Comparison of ENCODE assay signal across 12 cellular contexts in the genomic region with DNA sequence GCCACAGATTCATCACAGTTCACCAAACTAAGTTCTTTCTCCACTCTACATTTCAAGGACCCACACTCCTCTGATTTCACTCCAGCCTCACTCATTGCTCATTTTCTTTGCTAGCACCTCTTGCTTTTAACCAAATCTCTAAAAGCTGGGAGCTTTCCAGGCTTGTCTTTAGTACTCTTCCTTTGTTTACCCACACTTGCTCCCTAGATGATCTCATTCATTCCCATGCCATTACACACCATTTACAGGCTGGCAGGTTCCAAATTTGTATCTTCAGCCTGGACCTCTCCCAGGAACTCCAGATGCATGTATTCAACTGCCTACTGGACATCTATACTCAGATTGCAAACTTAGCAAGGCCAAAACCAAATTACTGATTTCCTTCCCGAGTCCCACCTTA. TPM values are rescaled to one million over a fixed set of nuclear protein-coding genes. Genes with fewer than 3 reads are reported as not detected.
DNase-seq lines count a peak whose midpoint lies in the region; ATAC-seq lines count a peak whose summit lies in the region.
"Had no signal": no experiment of that assay in that cellular context is flagged by ENCODE, and none has a peak within 500 bp of the region (broad histone marks: within the 10 kb centered on the region; RNA-seq: fewer than 3 reads in every experiment).

No MANE protein-coding gene starts in this region.

- H3K9me3 ChIP-seq in CD4-positive, CD25-positive, alpha-beta regulatory T cell (ENCODE audit: control insufficient read depth in 2 of 2, low read length in 2 of 2): no peaks in the 10 kb centered on the region

- H3K4me1 ChIP-seq in CD4-positive, CD25-positive, alpha-beta regulatory T cell (ENCODE audit: control insufficient read depth, insufficient read depth, low read length, poor library complexity, severe bottlenecking): no peaks in the 10 kb centered on the region

- no peak overlapping the region for H3K4me3 ChIP-seq in CD4-positive, CD25-positive, alpha-beta regulatory T cell (ENCODE audit: low read depth, low read length)

- H3K4me3 Mint-ChIP-seq in CD4-positive, CD25-positive, alpha-beta regulatory T cell: peak overlapping the region in 1 of 4 donors; percentile 63
- H3K4me3 Mint-ChIP-seq in activated T-cell treated with anti-CD3 and anti-CD28 coated beads, Interleukin-2, amount 50 U/mL, for 72 hours: no peak overlapping the region
- H3K4me3 Mint-ChIP-seq: natural killer cell treated with Interleukin-12 subunit alpha and Interleukin-12 subunit beta and Interleukin-15 and Interleukin-18, amount 100 ng/mL, for 72 hours had no signal

- H3K27ac Mint-ChIP-seq in CD4-positive, CD25-positive, alpha-beta regulatory T cell: peak overlapping the region in 2 of 3 donors; percentile 10 to 23
- no peak overlapping the region for H3K27ac Mint-ChIP-seq in activated T-cell treated with anti-CD3 and anti-CD28 coated beads, Interleukin-2, amount 50 U/mL, for 72 hours
- H3K27ac Mint-ChIP-seq: natural killer cell treated with Interleukin-12 subunit alpha and Interleukin-12 subunit beta and Interleukin-15 and Interleukin-18, amount 100 ng/mL, for 72 hours had no signal

- DNase-seq in CD4-positive, CD25-positive, alpha-beta regulatory T cell: no peak
- DNase-seq in NCI-H2029 treated with DMSO at 0.1 percent for 48 hours (lab: John Stamatoyannopoulos, UW) (peak; percentile 45), non-pigmented ciliary epithelial cell (ENCODE audit: low read depth) (peak; percentile 79), NCI-H187 treated with DMSO at 0.1 percent for 48 hours (lab: John Stamatoyannopoulos, UW) (no peak)
- no peak for DNase-seq in activated T-cell treated with anti-CD3 and anti-CD28 coated beads, Interleukin-2, amount 50 U/mL, for 72 hours
- DNase-seq: GDM1 had no signal

- no peaks in the 10 kb centered on the region for H3K27me3 ChIP-seq in CD4-positive, CD25-positive, alpha-beta regulatory T cell (ENCODE audit: control insufficient read depth, insufficient read depth, low read length)

- no peak overlapping the region for H3K27ac ChIP-seq in CD4-positive, CD25-positive, alpha-beta regulatory T cell (ENCODE audit: insufficient read depth, low read length, poor library complexity, severe bottlenecking)

- H3K9me3 Mint-ChIP-seq in CD4-positive, CD25-positive, alpha-beta regulatory T cell: peaks cover 0 to 4% (median 0%) of the 10 kb centered on the region in 7 donors
- peaks cover 3 to 6% of the 10 kb centered on the region in 2 donors for H3K9me3 Mint-ChIP-seq in activated T-cell treated with anti-CD3 and anti-CD28 coated beads, Interleukin-2, amount 50 U/mL, for 72 hours
- H3K9me3 Mint-ChIP-seq: natural killer cell treated with Interleukin-12 subunit alpha and Interleukin-12 subunit beta and Interleukin-15 and Interleukin-18, amount 100 ng/mL, for 72 hours had no signal

- no peaks in the 10 kb centered on the region for H3K27me3 Mint-ChIP-seq in CD4-positive, CD25-positive, alpha-beta regulatory T cell
- H3K27me3 Mint-ChIP-seq in activated T-cell treated with anti-CD3 and anti-CD28 coated beads, Interleukin-2, amount 50 U/mL, for 72 hours (ENCODE audit: low read depth): no peaks in the 10 kb centered on the region
- H3K27me3 Mint-ChIP-seq: natural killer cell treated with Interleukin-12 subunit alpha and Interleukin-12 subunit beta and Interleukin-15 and Interleukin-18, amount 100 ng/mL, for 72 hours had no signal

- H3K4me1 Mint-ChIP-seq in CD4-positive, CD25-positive, alpha-beta regulatory T cell: peaks cover 2 to 7% (median 4%) of the 10 kb centered on the region in 4 donors
- no peaks in the 10 kb centered on the region for H3K4me1 Mint-ChIP-seq in activated T-cell treated with anti-CD3 and anti-CD28 coated beads, Interleukin-2, amount 50 U/mL, for 72 hours (ENCODE audit: low read depth)

- peaks cover 9% of the 10 kb centered on the region for H3K36me3 ChIP-seq in CD4-positive, CD25-positive, alpha-beta regulatory T cell (ENCODE audit: control insufficient read depth, insufficient read depth, low read length)

- ATAC-seq in CD4-positive, CD25-positive, alpha-beta regulatory T cell (ENCODE audit: low read depth in 2 of 2): no peak
- ATAC-seq in esophagus mucosa (peak; percentile 31), GM19395 (IDR thresholded peaks at IDR 0.05; ENCODE audit: unreplicated experiment) (no peak), HG03571 (IDR thresholded peaks at IDR 0.05; ENCODE audit: unreplicated experiment) (no peak)
- no peak for ATAC-seq in activated T-cell treated with anti-CD3 and anti-CD28 coated beads, Interleukin-2, amount 50 U/mL, for 72 hours (replicated peaks in 1 of 2)
- ATAC-seq: activated CD4-positive, CD25-positive, alpha-beta regulatory T cell treated with anti-CD3 and anti-CD28 coated beads, Interleukin-2, amount 50 U/mL, for 24 hours; activated naive CD4-positive, alpha-beta T cell treated with anti-CD3 and anti-CD28 coated beads, Interleukin-2, amount 50 U/mL, for 72 hours; natural killer cell treated with Interleukin-12 subunit alpha and Interleukin-12 subunit beta and Interleukin-15 and Interleukin-18, amount 100 ng/mL, for 72 hours had no signal

- H3K36me3 Mint-ChIP-seq in CD4-positive, CD25-positive, alpha-beta regulatory T cell: peaks cover 19% of the 10 kb centered on the region
- H3K36me3 Mint-ChIP-seq in activated T-cell treated with anti-CD3 and anti-CD28 coated beads, Interleukin-2, amount 50 U/mL, for 72 hours (ENCODE audit: insufficient read depth in 2 of 2): peaks cover 10% of the 10 kb centered on the region in 2 donors

RNA-seq across cellular contexts. Expression of gene GUCA1B, which starts 5.3 kb away (rescaled TPM):
- 2.2 TPM for total RNA-seq in CD4-positive, CD25-positive, alpha-beta regulatory T cell
- under 1 TPM in 1 of 4 donors, not detected in 3; 0.40 TPM for polyA plus RNA-seq in CD4-positive, CD25-positive, alpha-beta regulatory T cell
- 0.16 TPM for total RNA-seq in esophagus mucosa
- total RNA-seq in activated T-cell treated with anti-CD3 and anti-CD28 coated beads, Interleukin-2, amount 50 U/mL, for 72 hours: 1 to 10 TPM; 4.8 to 6.5 TPM

RNA-seq across cellular contexts. Expression of gene MRPS10, which starts 17.6 kb away (rescaled TPM):
- total RNA-seq in CD4-positive, CD25-positive, alpha-beta regulatory T cell: 16.2 TPM
- polyA plus RNA-seq in CD4-positive, CD25-positive, alpha-beta regulatory T cell: 10 to 100 TPM; 44.7 to 53.9 (median 48.3) TPM
- total RNA-seq in esophagus mucosa: 48.1 TPM
- 10 to 100 TPM; 39.0 to 39.8 TPM for total RNA-seq in activated T-cell treated with anti-CD3 and anti-CD28 coated beads, Interleukin-2, amount 50 U/mL, for 72 hours

RNA-seq across cellular contexts. Expression of gene GUCA1A, which starts 26.9 kb away (rescaled TPM):
- not detected for total RNA-seq in CD4-positive, CD25-positive, alpha-beta regulatory T cell
- polyA plus RNA-seq in CD4-positive, CD25-positive, alpha-beta regulatory T cell: not detected
- total RNA-seq in esophagus mucosa: not detected
- under 1 TPM; 0.14 to 0.21 TPM for total RNA-seq in activated T-cell treated with anti-CD3 and anti-CD28 coated beads, Interleukin-2, amount 50 U/mL, for 72 hours
- total RNA-seq: natural killer cell treated with Interleukin-12 subunit alpha and Interleukin-12 subunit beta and Interleukin-15 and Interleukin-18, amount 100 ng/mL, for 72 hours had no signal

RNA-seq across cellular contexts. Expression of gene C6orf132, which starts 57.6 kb away (rescaled TPM):
- total RNA-seq in CD4-positive, CD25-positive, alpha-beta regulatory T cell: not detected
- under 1 TPM in 1 of 4 donors, not detected in 3; 0.05 TPM for polyA plus RNA-seq in CD4-positive, CD25-positive, alpha-beta regulatory T cell
- total RNA-seq in esophagus mucosa: 216 TPM
- under 1 TPM; 0.26 to 0.65 TPM for total RNA-seq in activated T-cell treated with anti-CD3 and anti-CD28 coated beads, Interleukin-2, amount 50 U/mL, for 72 hours

Comparison
In these comparisons a context has a peak if more than half of its experiments do, and no peak if none do; other contexts are left out.
1. DNase-seq: peak in NCI-H2029 treated with DMSO at 0.1 percent for 48 hours (single experiment) and non-pigmented ciliary epithelial cell (single experiment); none in CD4-positive, CD25-positive, alpha-beta regulatory T cell (0 of 3), NCI-H187 treated with DMSO at 0.1 percent for 48 hours (single experiment) and activated T-cell treated with anti-CD3 and anti-CD28 coated beads, Interleukin-2, amount 50 U/mL, for 72 hours (0 of 2).